ENCODE assay signal across 8 cellular contexts in genomic region chr1:66932291-66932690, GRCh38. TPM values are rescaled to one million over a fixed set of nuclear protein-coding genes. Genes with fewer than 3 reads are reported as not detected.
A peak's percentile ranks its signal among the peaks of the same experiment; 100 is the strongest.
DNase-seq lines count a peak whose midpoint lies in the region; ATAC-seq, FAIRE-seq and TF ChIP-seq lines count a peak whose summit lies in the region.
"Had no signal": no experiment of that assay in that cellular context is flagged by ENCODE, and none has a peak within 500 bp of the region (broad histone marks: within the 10 kb centered on the region; RNA-seq: fewer than 3 reads in every experiment).

No MANE protein-coding gene starts in this region.

- peaks cover 2% of the 10 kb centered on the region; the same call in 1 of the 2 replicates for H3K79me1 ChIP-seq in H1 (ENCODE audit: low read depth, low read length)

- no peak overlapping the region for H4K91ac ChIP-seq in H1 (replicated peaks; ENCODE audit: insufficient read length, low read length)

- no peak overlapping the region for H3K14ac ChIP-seq in H1 (ENCODE audit: insufficient read length)

- H3K79me2 ChIP-seq in GM23248 (ENCODE audit: insufficient read depth) (peaks cover 93% of the 10 kb centered on the region), H1 (ENCODE audit: control insufficient read depth in 1 of 2, insufficient read depth in 2 of 2, low read length in 2 of 2) (peaks cover 4 to 72% of the 10 kb centered on the region in 2 experiments)

- no peak overlapping the region for H3K56ac ChIP-seq in H1 (replicated peaks; ENCODE audit: insufficient read length, low read depth, low read length)

- H4K20me1 ChIP-seq in GM23248 (ENCODE audit: insufficient read depth): peaks cover 8% of the 10 kb centered on the region; the same call in 1 of the 2 replicates
- H4K20me1 ChIP-seq in H1 (replicated peaks in 1 of 2; ENCODE audit: control insufficient read depth in 1 of 2, insufficient read depth in 2 of 2, low read length in 2 of 2): peaks cover 0 to 1% of the 10 kb centered on the region in 2 experiments

- H2BK15ac ChIP-seq in H1 (ENCODE audit: low read length): no peak overlapping the region

- no peak overlapping the region for H2BK120ac ChIP-seq in H1 (replicated peaks; ENCODE audit: low read depth, low read length)

- H4K8ac ChIP-seq in H1 (ENCODE audit: extremely low read depth, insufficient read depth, low read length): no peak overlapping the region

- peaks cover 3% of the 10 kb centered on the region; the same call in 1 of the 2 replicates for H3K23me2 ChIP-seq in H1 (ENCODE audit: low read depth, low read length)

- H3K9me3 ChIP-seq in GM23248 (ENCODE audit: low read depth) (no peaks in the 10 kb centered on the region), H1 (ENCODE audit: insufficient read depth in 2 of 2, low read depth in 1 of 2, low read length in 1 of 2) (no peaks in the 10 kb centered on the region), psoas muscle (no peaks in the 10 kb centered on the region)

- ATAC-seq in psoas muscle (no peak), GM21447 (IDR thresholded peaks at IDR 0.05; ENCODE audit: unreplicated experiment) (no peak)

- 0 out of 2 replicates have a peak overlapping the region, but pooled peaks have one; percentile 4 for H3K27ac ChIP-seq in GM23248
- no peak overlapping the region for H3K27ac ChIP-seq in H1 (ENCODE audit: low read depth, low read length)
- peak overlapping the region; percentile 94 for H3K27ac ChIP-seq in psoas muscle

- H4K5ac ChIP-seq in H1 (ENCODE audit: insufficient read length, low read depth, low read length): no peak overlapping the region

- no peak overlapping the region for H3K4ac ChIP-seq in H1 (replicated peaks; ENCODE audit: insufficient read length, low read depth, low read length)

- TF ChIP-seq POLR2A in H1 (IDR thresholded peaks at IDR 0.05; ENCODE audit: control extremely low read depth in 1 of 2, low read depth in 2 of 2, low read length in 2 of 2): no peak

- 46 to 47% methylated on average over 2 of the region's 2 CpGs for WGBS in GM23248 (ENCODE audit: low coverage in 1 of 2, low lambda C conversion rate in 2 of 2, missing lambda C conversion rate in 2 of 2), 2 experiments
- WGBS in H1 (ENCODE audit: extremely low coverage in 1 of 2, insufficient coverage in 1 of 2, insufficient read length in 1 of 2, insufficient replicate concordance in 2 of 2, low coverage in 1 of 2, low lambda C conversion rate in 2 of 2, missing lambda C conversion rate in 1 of 2), 2 experiments: 78% methylated on average over 2 of the region's 2 CpGs; no CpG with 5 or more reads in 1 of the 2 experiments
- 50 to 61% (median 58%) methylated on average over 2 of the region's 2 CpGs for WGBS in psoas muscle, 3 donors

- H3K9ac ChIP-seq in GM23248: peak overlapping the region; percentile 87
- H3K9ac ChIP-seq in H1 (replicated peaks in 1 of 4; ENCODE audit: extremely low read depth in 1 of 4, low read depth in 3 of 4, low read length in 3 of 4): no peak overlapping the region

- no peak for TF ChIP-seq RAD21 in H1 (IDR thresholded peaks at IDR 0.05 in 1 of 2, conservative IDR thresholded peaks at IDR 0.05 in 1 of 2; ENCODE audit: low read depth in 2 of 2, low read length in 2 of 2)

- TF ChIP-seq CTCF in H1 (IDR thresholded peaks at IDR 0.05; ENCODE audit: control extremely low read depth in 1 of 3, insufficient read depth in 1 of 3, low read depth in 1 of 3, low read length in 3 of 3) (no peak), psoas muscle (IDR thresholded peaks at IDR 0.05) (no peak)

- H2AFZ ChIP-seq in GM23248: no peak overlapping the region
- no peak overlapping the region for H2AFZ ChIP-seq in H1 (ENCODE audit: low read length)

- H2BK12ac ChIP-seq in H1 (ENCODE audit: low read depth, low read length): no peak overlapping the region

- no peaks in the 10 kb centered on the region for H3K36me3 ChIP-seq in GM23248 (ENCODE audit: low read depth)
- no peaks in the 10 kb centered on the region for H3K36me3 ChIP-seq in H1 (ENCODE audit: control insufficient read depth in 2 of 4, insufficient read depth in 4 of 4, low read length in 3 of 4)
- H3K36me3 ChIP-seq in psoas muscle (ENCODE audit: insufficient read depth in 1 of 2, low read depth in 1 of 2): no peaks in the 10 kb centered on the region

- CTCF ChIA-PET in H1 (lab: Charles Lee; ENCODE audit: partially characterized antibody): no interaction called here

- POLR2A ChIA-PET in H1 (lab: Charles Lee; ENCODE audit: partially characterized antibody): interaction anchor here (0.7 kb wide), 1 partner anchor 80 kb away, joined by 3 read pairs; no protein-coding TSS in a partner anchor

- no peak overlapping the region for H3K23ac ChIP-seq in H1 (ENCODE audit: insufficient read length)

- peak overlapping the region; percentile 85 for H3K4me3 ChIP-seq in GM23248
- H3K4me3 ChIP-seq in H1 (ENCODE audit: extremely low read depth in 1 of 4, insufficient read depth in 2 of 4, low read depth in 3 of 4, low read length in 4 of 4): peak overlapping the region in 2 of 4 experiments; percentile 2 to 96; a peak in 2 of 8 replicates
- peak overlapping the region; percentile 83 for H3K4me3 ChIP-seq in psoas muscle

- H3K18ac ChIP-seq in H1 (ENCODE audit: extremely low read depth, low read length): no peak overlapping the region

- no peaks in the 10 kb centered on the region for H3K9me2 ChIP-seq in GM23248 (ENCODE audit: insufficient read depth)

- H3F3A ChIP-seq in GM23248 (ENCODE audit: insufficient read depth): peaks cover 25% of the 10 kb centered on the region

- H2BK5ac ChIP-seq in H1 (ENCODE audit: low read depth, low read length): no peak overlapping the region

- H2BK20ac ChIP-seq in H1 (ENCODE audit: low read length): no peak overlapping the region

- H3K4me1 ChIP-seq in GM23248 (ENCODE audit: insufficient read depth): peaks cover 35% of the 10 kb centered on the region
- H3K4me1 ChIP-seq in H1 (replicated peaks in 1 of 4; ENCODE audit: control insufficient read depth in 3 of 4, insufficient read depth in 4 of 4, low read length in 3 of 4): peaks cover 0 to 4% (median 0%) of the 10 kb centered on the region in 4 experiments; a peak in 3 of 7 replicates
- H3K4me1 ChIP-seq in psoas muscle: peaks cover 56% of the 10 kb centered on the region

- no peak overlapping the region for H2AK5ac ChIP-seq in H1 (ENCODE audit: low read depth, low read length)

- no peak for TF ChIP-seq EP300 in H1 (IDR thresholded peaks at IDR 0.05; ENCODE audit: borderline replicate concordance in 1 of 2, low read depth in 2 of 2, low read length in 2 of 2)

- DNase-seq in GM23248 (no peak), NCI-H69 (lab: John Stamatoyannopoulos, UW) (peak; percentile 32), H1 (ENCODE audit: low read depth in 1 of 2, low spot score in 2 of 2) (no peak), psoas muscle (no peak), AG08396 (ENCODE audit: low spot score) (no peak), cortex of kidney (lab: John Stamatoyannopoulos, UW) (no peak)
- DNase-seq: NCI-H2171 had no signal

- H3K27me3 ChIP-seq in GM23248 (replicated peaks; ENCODE audit: insufficient read depth): no peaks in the 10 kb centered on the region
- H3K27me3 ChIP-seq in H1 (replicated peaks in 1 of 4; ENCODE audit: control insufficient read depth in 3 of 4, extremely low read depth in 1 of 4, insufficient read depth in 3 of 4, low read length in 3 of 4): no peaks in the 10 kb centered on the region
- H3K27me3 ChIP-seq in psoas muscle (ENCODE audit: insufficient read depth in 3 of 3, low read length in 2 of 3): no peaks in the 10 kb centered on the region

- no peak for FAIRE-seq in H1 (lab: Jason Lieb, UNC)

- in situ Hi-C loops in GM23248 (cut with MboI): no loop called here

- intact Hi-C loops in psoas muscle (cut with DNase I): loop anchor here (5.0 to 10.0 kb wide), 2 partner anchors 120 to 123 kb away; partner anchors contain the start of gene SLC35D1 (in 2 of the 2)

- H3K4me2 ChIP-seq in GM23248 (ENCODE audit: unreplicated experiment) (peak overlapping the region; percentile 96), H1 (ENCODE audit: insufficient read depth in 1 of 2, low read depth in 2 of 2, low read length in 2 of 2) (peak overlapping the region; percentile 7 to 85; a peak in 3 of 4 replicates)

TF ChIP-seq in H1, 55 proteins besides CTCF, POLR2A, EP300 and RAD21 (continues in another document):
- TF ChIP-seq ATF3 (IDR thresholded peaks at IDR 0.05; ENCODE audit: insufficient read depth, low read depth, low read length): no peak
- TF ChIP-seq TEAD4 (IDR thresholded peaks at IDR 0.05; ENCODE audit: low read depth, low read length): no peak
- TF ChIP-seq BRCA1 (IDR thresholded peaks at IDR 0.05; ENCODE audit: low read depth, low read length): no peak

RNA-seq across cellular contexts. Expression of gene MIER1, which starts 7.5 kb away (rescaled TPM):
- 34.8 and 38.1 TPM in 2 replicates for total RNA-seq in GM23248 (2014; rRNA removed; shearing (Covaris generic))
- polyA plus RNA-seq in GM23248 (2016; fragmentation: Nextera tagmentation; extraction: Ambion mirVana) (36.8 and 37.8 TPM in 2 replicates), H1 (2011; rRNA removed) (2.1 and 5.2 TPM in 2 replicates), psoas muscle (10 to 100 TPM in 2 of 3 donors, 1 to 10 TPM in 1; 6.4 to 13.1 (median 10.5) TPM)
- 30.8 and 33.5 TPM in 2 replicates for total RNA-seq in H1 (2021; fragmentation: NEBNext Ultra II Directional; extraction: Animal tissue kit (Norgen Biotek cat#: 25700))
- 7.1 TPM for polyA plus RNA-seq in H1 (2011; cell fraction: cytosol; rRNA removed)
- 2.7 TPM for polyA plus RNA-seq in H1 (2011; cell fraction: nucleus; rRNA removed)
- 11.4 to 19.7 TPM (median 13.6 TPM) in 4 replicates for polyA plus RNA-seq in H1 (2012, experiment 1 of 2)
- polyA plus RNA-seq in H1 (2012, experiment 2 of 2): 1.3 TPM
- 16.1 TPM for polyA plus RNA-seq in H1 (2013, experiment 1 of 2)
- polyA plus RNA-seq in H1 (2013, experiment 2 of 2): 17.1 TPM
- 13.0 and 14.0 TPM in 2 replicates for polyA minus RNA-seq in H1 (2011; rRNA and poly(A)+ RNA removed)
- 20.6 TPM for polyA minus RNA-seq in H1 (2011; cell fraction: cytosol; rRNA and poly(A)+ RNA removed)
- 33.6 TPM for polyA minus RNA-seq in H1 (2011; cell fraction: nucleus; rRNA and poly(A)+ RNA removed)
- total RNA-seq in psoas muscle: 10 to 100 TPM; 12.9 to 18.9 (median 15.2) TPM

RNA-seq across cellular contexts. Expression of gene DNAI4, which starts 7.6 kb away (rescaled TPM):
- 7.3 and 9.9 TPM in 2 replicates for total RNA-seq in GM23248 (2014; rRNA removed; shearing (Covaris generic))
- polyA plus RNA-seq in GM23248 (2016; fragmentation: Nextera tagmentation; extraction: Ambion mirVana) (3.2 and 4.2 TPM in 2 replicates), H1 (2011; rRNA removed) (0.08 and 0.32 TPM in 2 replicates), psoas muscle (under 1 TPM; 0.18 to 0.43 (median 0.21) TPM)
- total RNA-seq in H1 (2021; fragmentation: NEBNext Ultra II Directional; extraction: Animal tissue kit (Norgen Biotek cat#: 25700)): 2.1 and 4.0 TPM in 2 replicates
- 0.63 TPM for polyA plus RNA-seq in H1 (2011; cell fraction: cytosol; rRNA removed)
- polyA plus RNA-seq in H1 (2011; cell fraction: nucleus; rRNA removed): 0.09 TPM
- polyA plus RNA-seq in H1 (2012, experiment 1 of 2): 0.17 to 0.37 TPM (median 0.28 TPM) in 4 replicates
- not detected for polyA plus RNA-seq in H1 (2012, experiment 2 of 2)
- polyA plus RNA-seq in H1 (2013, experiment 1 of 2): 0.34 TPM
- 3.3 TPM for polyA plus RNA-seq in H1 (2013, experiment 2 of 2)
- 0.82 and 1.3 TPM in 2 replicates for polyA minus RNA-seq in H1 (2011; rRNA and poly(A)+ RNA removed)
- polyA minus RNA-seq in H1 (2011; cell fraction: cytosol; rRNA and poly(A)+ RNA removed): not detected
- polyA minus RNA-seq in H1 (2011; cell fraction: nucleus; rRNA and poly(A)+ RNA removed): 3.3 TPM
- total RNA-seq in psoas muscle: 1 to 10 TPM; 4.5 to 6.5 (median 5.3) TPM
